ENCODE assay signal across 23 cellular contexts in the genomic region with DNA sequence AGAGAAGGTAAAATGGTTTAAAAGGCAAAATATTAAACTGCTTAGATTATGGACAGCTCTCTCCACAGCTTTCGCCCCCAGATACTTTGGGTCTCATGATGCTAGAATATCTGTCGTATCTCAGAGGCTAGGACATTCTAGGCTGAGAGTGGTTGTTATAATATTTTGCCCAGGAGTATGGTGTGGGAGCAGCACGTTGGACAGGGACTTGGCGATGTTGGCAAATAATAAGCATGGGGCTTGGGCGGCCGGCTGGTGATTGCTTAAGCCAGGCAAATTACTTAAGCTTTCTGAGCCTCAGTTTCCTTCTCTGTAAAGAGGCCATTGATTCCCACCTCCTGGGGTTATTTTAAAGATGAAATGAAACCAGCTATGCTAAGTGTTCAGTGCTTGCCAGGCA.
DNase-seq lines count a peak whose midpoint lies in the region; ATAC-seq and TF ChIP-seq lines count a peak whose summit lies in the region.
"Had no signal": no experiment of that assay in that cellular context is flagged by ENCODE, and none has a peak within 500 bp of the region (broad histone marks: within the 10 kb centered on the region; RNA-seq: fewer than 3 reads in every experiment).

No MANE protein-coding gene starts in this region.

- H4K5ac ChIP-seq in H9 (ENCODE audit: insufficient read length, low read depth, low read length): no peak overlapping the region

- no peak overlapping the region for H2BK12ac ChIP-seq in H9 (ENCODE audit: insufficient read length, low read depth, low read length)

- H3K9ac ChIP-seq in H9 (ENCODE audit: extremely low read depth, insufficient read length, low read length) (no peak overlapping the region), HUES48 (ENCODE audit: low read depth, low read length) (no peak overlapping the region)

- H4K20me1 ChIP-seq in H9 (ENCODE audit: control insufficient read depth, insufficient read depth, insufficient read length): no peaks in the 10 kb centered on the region

- H2BK20ac ChIP-seq in H9 (ENCODE audit: low read depth, low read length, poor library complexity, severe bottlenecking): no peak overlapping the region

- TF ChIP-seq CTCF in H9 (conservative IDR thresholded peaks at IDR 0.05) (no peak), chondrocyte (IDR thresholded peaks at IDR 0.05) (no peak), osteocyte (IDR thresholded peaks at IDR 0.05) (no peak), adrenal gland (IDR thresholded peaks at IDR 0.05) (no peak), CD14-positive monocyte (IDR thresholded peaks at IDR 0.05) (no peak)

- H3K4me3 Mint-ChIP-seq in H9: 0 out of 5 replicates have a peak overlapping the region, but pooled peaks of 1 of the 2 experiments have one; percentile 9
- no peak overlapping the region for H3K4me3 Mint-ChIP-seq in chondrocyte (ENCODE audit: unreplicated experiment)
- H3K4me3 Mint-ChIP-seq in osteocyte (ENCODE audit: unreplicated experiment): no peak overlapping the region
- no peak overlapping the region for H3K4me3 Mint-ChIP-seq in CD14-positive monocyte
- H3K4me3 Mint-ChIP-seq: B cell; CD8-positive, alpha-beta memory T cell had no signal

- H4K8ac ChIP-seq in H9 (replicated peaks; ENCODE audit: insufficient read length, low read depth, low read length): no peak overlapping the region

- TF ChIP-seq POLR2A in adrenal gland (IDR thresholded peaks at IDR 0.05): no peak

- no peak overlapping the region for H3K4ac ChIP-seq in H9 (ENCODE audit: low read depth, low read length)

- no peak overlapping the region for H2AFZ ChIP-seq in H9 (ENCODE audit: low read length)

- no peak overlapping the region for H2BK5ac ChIP-seq in H9 (ENCODE audit: insufficient read length, low read length)

- H3K56ac ChIP-seq in H9 (ENCODE audit: insufficient read length, low read depth, low read length): no peak overlapping the region

- no peaks in the 10 kb centered on the region for H3K23me2 ChIP-seq in H9 (ENCODE audit: insufficient read length, low read depth, low read length, poor library complexity, severe bottlenecking)

- H2BK15ac ChIP-seq in H9 (ENCODE audit: low read depth, low read length): no peak overlapping the region

- H3K27ac Mint-ChIP-seq in H9: peak overlapping the region in 2 of 3 experiments; percentile 2 to 97; a peak in 4 of 7 replicates
- H3K27ac Mint-ChIP-seq in chondrocyte (ENCODE audit: unreplicated experiment): peak overlapping the region; percentile 12
- H3K27ac Mint-ChIP-seq in osteocyte (ENCODE audit: unreplicated experiment): peak overlapping the region; percentile 61
- no peak overlapping the region for H3K27ac Mint-ChIP-seq in CD14-positive monocyte
- H3K27ac Mint-ChIP-seq: B cell; CD8-positive, alpha-beta memory T cell had no signal

- no peak overlapping the region for H3K23ac ChIP-seq in H9 (ENCODE audit: insufficient read length, low read depth, low read length)

- H3K4me1 Mint-ChIP-seq in H9 (peaks cover 79 to 84% of the 10 kb centered on the region in 2 experiments), chondrocyte (ENCODE audit: low read depth) (peaks cover 86% of the 10 kb centered on the region), osteocyte (ENCODE audit: unreplicated experiment) (peaks cover 24% of the 10 kb centered on the region), CD14-positive monocyte (no peaks in the 10 kb centered on the region)
- H3K4me1 Mint-ChIP-seq: CD8-positive, alpha-beta memory T cell had no signal

- peaks cover 21% of the 10 kb centered on the region for H3K79me2 ChIP-seq in H9 (ENCODE audit: insufficient read depth, low read length)

- no peak for ATAC-seq in HG03108 (IDR thresholded peaks at IDR 0.05; ENCODE audit: unreplicated experiment)
- ATAC-seq: HepG2, K562 had no signal

- no peak overlapping the region for H3K4me2 ChIP-seq in H9 (ENCODE audit: insufficient read depth, insufficient read length, low read length)

- H3K4me3 ChIP-seq in HUES48 (ENCODE audit: low read depth, low read length) (no peak overlapping the region), adrenal gland (no peak overlapping the region)
- H3K4me3 ChIP-seq: K562, SJCRH30 had no signal

- H3K27me3 Mint-ChIP-seq in H9 (ENCODE audit: low read depth) (no peaks in the 10 kb centered on the region), chondrocyte (ENCODE audit: low read depth) (no peaks in the 10 kb centered on the region), osteocyte (ENCODE audit: unreplicated experiment) (no peaks in the 10 kb centered on the region), CD14-positive monocyte (ENCODE audit: low read depth in 3 of 3) (peaks cover 0 to 3% (median 0%) of the 10 kb centered on the region in 3 donors)

- WGBS in H9 (ENCODE audit: extremely low coverage, insufficient read length, low lambda C conversion rate): no CpG with 5 or more reads among the region's 6 CpGs
- WGBS in adrenal gland, 4 donors: 89 to 97% (median 94%) methylated on average over 6 of the region's 6 CpGs

- H3K9me3 ChIP-seq in H9 (ENCODE audit: control insufficient read depth, low read depth, low read length) (no peaks in the 10 kb centered on the region), HUES48 (ENCODE audit: control insufficient read depth, insufficient read depth, low read length) (no peaks in the 10 kb centered on the region), adrenal gland (replicated peaks in 1 of 3) (no peaks in the 10 kb centered on the region)
- H3K9me3 ChIP-seq: SJCRH30 had no signal

- H3K4me1 ChIP-seq in H9 (ENCODE audit: insufficient read depth, low read length) (peaks cover 34% of the 10 kb centered on the region; the same call in 1 of the 2 replicates), HUES48 (ENCODE audit: control insufficient read depth, insufficient read depth, low read length) (peaks cover 70% of the 10 kb centered on the region), adrenal gland (replicated peaks in 1 of 2) (no peaks in the 10 kb centered on the region)
- H3K4me1 ChIP-seq: SJCRH30 had no signal

- H3K79me1 ChIP-seq in H9 (ENCODE audit: insufficient read depth, low read depth, low read length, poor library complexity, severe bottlenecking): peaks cover 7% of the 10 kb centered on the region

- no peak overlapping the region for H2AK5ac ChIP-seq in H9 (ENCODE audit: insufficient read length, low read length)

- H3K18ac ChIP-seq in H9 (ENCODE audit: insufficient read length, low read depth, low read length): no peak overlapping the region

- H3K27me3 ChIP-seq in H9 (ENCODE audit: insufficient read depth, low read length) (no peaks in the 10 kb centered on the region), HUES48 (ENCODE audit: control insufficient read depth, insufficient read depth, low read length) (no peaks in the 10 kb centered on the region), adrenal gland (no peaks in the 10 kb centered on the region)
- H3K27me3 ChIP-seq: SJCRH30 had no signal

- H3K27ac ChIP-seq in H9 (ENCODE audit: insufficient read length, low read depth, low read length) (no peak overlapping the region), HUES48 (ENCODE audit: low read depth, low read length) (peak overlapping the region; percentile 66), adrenal gland (no peak overlapping the region)
- H3K27ac ChIP-seq: C4-2B, SJCRH30 had no signal

- no peak overlapping the region for H3K14ac ChIP-seq in H9 (ENCODE audit: insufficient read depth, low read length)

- H3T11ph ChIP-seq in H9 (ENCODE audit: low read length): no peak overlapping the region

- intact Hi-C loops in adrenal gland (cut with DNase I) (no loop called here), CD14-positive monocyte (cut with micrococcal nuclease) (no loop called here)

- no peak for DNase-seq in H9
- no peak for DNase-seq in chondrocyte (ENCODE audit: low spot score)
- no peak for DNase-seq in osteocyte (ENCODE audit: extremely low spot score, unreplicated experiment)
- no peak for DNase-seq in adrenal gland
- DNase-seq in CD14-positive monocyte (ENCODE audit: low spot score): no peak
- DNase-seq: CD8-positive, alpha-beta memory T cell; DMS 273 treated with DMSO at 0.1 percent for 48 hours; DMS79; HCEC 1CT; Kasumi-1; NCI-H1092 treated with DMSO at 0.1 percent for 48 hours; NCI-H1436; NCI-H187 treated with DMSO at 0.1 percent for 48 hours; NCI-H2107; NCI-H774; SJCRH30; T-helper 1 cell had no signal

- H3K36me3 Mint-ChIP-seq in H9 (ENCODE audit: insufficient read depth in 1 of 3, low read depth in 3 of 3) (no peaks in the 10 kb centered on the region), chondrocyte (ENCODE audit: low read depth) (no peaks in the 10 kb centered on the region), osteocyte (ENCODE audit: unreplicated experiment) (peaks cover 2% of the 10 kb centered on the region), CD14-positive monocyte (no peaks in the 10 kb centered on the region)
- H3K36me3 Mint-ChIP-seq: CD8-positive, alpha-beta memory T cell had no signal

- H2BK120ac ChIP-seq in H9 (ENCODE audit: low read depth, low read length, poor library complexity, severe bottlenecking): no peak overlapping the region

- H3K36me3 ChIP-seq in HUES48 (ENCODE audit: control insufficient read depth, insufficient read depth, low read length) (no peaks in the 10 kb centered on the region), adrenal gland (replicated peaks in 1 of 2) (no peaks in the 10 kb centered on the region)

- H3K9me3 Mint-ChIP-seq in H9: no peaks in the 10 kb centered on the region
- no peaks in the 10 kb centered on the region for H3K9me3 Mint-ChIP-seq in chondrocyte (ENCODE audit: low read depth)
- H3K9me3 Mint-ChIP-seq in osteocyte (ENCODE audit: unreplicated experiment): no peaks in the 10 kb centered on the region
- H3K9me3 Mint-ChIP-seq in CD14-positive monocyte: no peaks in the 10 kb centered on the region

- no peak overlapping the region for H4K91ac ChIP-seq in H9 (ENCODE audit: insufficient read length, low read depth, low read length)

Comparison
In these comparisons a context has a peak if more than half of its experiments do, and no peak if none do; other contexts are left out.
1. H3K27ac Mint-ChIP-seq: peak in H9 (2 of 3), chondrocyte (single experiment) and osteocyte (single experiment); none in CD14-positive monocyte (0 of 7).